Comparison of ENCODE assay signal across 1 cellular context in genomic region chr3:53347261-53348064, GRCh38.
TF ChIP-seq lines count a peak whose summit lies in the region.

TSS of gene DCP1A (minus strand) at chr3:53347543. CDS start at chr3:53347517, 26 bp downstream.

TF ChIP-seq in K562, 482 proteins besides CTCF, POLR2A, EP300 and RAD21 (continued from another document and continues in another):
- TF ChIP-seq ELK3 (CRISPR knock-in tag; IDR thresholded peaks at IDR 0.05), result no peak
- TF ChIP-seq ADNP (tag; IDR thresholded peaks at IDR 0.05), result no peak
- no peak for TF ChIP-seq GATA2 (CRISPR knock-in tag; IDR thresholded peaks at IDR 0.05)
- TF ChIP-seq MIER1 (IDR thresholded peaks at IDR 0.05; ENCODE audit: low read depth), result no peak; the same call in 1 of the 2 replicates
- TF ChIP-seq KHSRP (IDR thresholded peaks at IDR 0.05), result no peak
- TF ChIP-seq SAP30 (IDR thresholded peaks at IDR 0.05; ENCODE audit: borderline replicate concordance, insufficient read depth, low read depth, low read length, poor library complexity, severe bottlenecking), result no peak
- TF ChIP-seq KAT2B (IDR thresholded peaks at IDR 0.05; ENCODE audit: low read depth, low read length), result no peak
- peak; percentile 49 for TF ChIP-seq MEIS2 (IDR thresholded peaks at IDR 0.05; ENCODE audit: partially characterized antibody)
- TF ChIP-seq ZNF311 (CRISPR knock-in tag; IDR thresholded peaks at IDR 0.05), result no peak
- peak; percentile 72; the same call in 1 of the 2 replicates for TF ChIP-seq LCOR (CRISPR knock-in tag; IDR thresholded peaks at IDR 0.05)
- TF ChIP-seq POLR3A (IDR thresholded peaks at IDR 0.05; ENCODE audit: borderline replicate concordance, extremely low read depth, insufficient read depth, insufficient read length), result no peak
- no peak for TF ChIP-seq CCAR2 (IDR thresholded peaks at IDR 0.05; ENCODE audit: low read depth, low read length)
- TF ChIP-seq KLF6 (CRISPR knock-in tag; IDR thresholded peaks at IDR 0.05; ENCODE audit: borderline replicate concordance), result peak; percentile 71; the same call in 1 of the 2 replicates
- no peak for TF ChIP-seq ERF (CRISPR knock-in tag; IDR thresholded peaks at IDR 0.05)
- no peak for TF ChIP-seq PHB2 (IDR thresholded peaks at IDR 0.05; ENCODE audit: low read depth)
- peak in 1 of 2 experiments; percentile 96; a peak in 2 of 4 replicates for TF ChIP-seq BCLAF1 (IDR thresholded peaks at IDR 0.05; ENCODE audit: borderline replicate concordance in 1 of 2, control insufficient read depth in 1 of 2, low read depth in 2 of 2, low read length in 1 of 2)
- TF ChIP-seq CHAMP1 (IDR thresholded peaks at IDR 0.05), result peak; percentile 85
- no peak for TF ChIP-seq RFX7 (CRISPR knock-in tag; IDR thresholded peaks at IDR 0.05)
- TF ChIP-seq CREM (IDR thresholded peaks at IDR 0.05; ENCODE audit: low read depth), result peak; percentile 97
- TF ChIP-seq NCOA2 (IDR thresholded peaks at IDR 0.05; ENCODE audit: partially characterized antibody in 2 of 2), result no peak
- no peak for TF ChIP-seq ZNF699 (CRISPR knock-in tag; IDR thresholded peaks at IDR 0.05; ENCODE audit: insufficient replicate concordance)
- no peak for TF ChIP-seq NFIX (CRISPR knock-in tag; IDR thresholded peaks at IDR 0.05; ENCODE audit: low read depth)
- TF ChIP-seq FOXM1 (IDR thresholded peaks at IDR 0.05; ENCODE audit: low read depth), result no peak; the same call in 1 of the 2 replicates
- TF ChIP-seq FOXM1 (CRISPR knock-in tag; IDR thresholded peaks at IDR 0.05; ENCODE audit: low read depth), result no peak
- no peak for TF ChIP-seq MBD1 (CRISPR knock-in tag; IDR thresholded peaks at IDR 0.05)
- no peak for TF ChIP-seq RERE (CRISPR knock-in tag; IDR thresholded peaks at IDR 0.05; ENCODE audit: borderline replicate concordance)
- no peak for TF ChIP-seq ZNF347 (CRISPR knock-in tag; IDR thresholded peaks at IDR 0.05; ENCODE audit: low read depth)
- no peak for TF ChIP-seq ZBTB34 (CRISPR knock-in tag; IDR thresholded peaks at IDR 0.05)
- TF ChIP-seq ZFPM2 (CRISPR knock-in tag; IDR thresholded peaks at IDR 0.05), result no peak
- TF ChIP-seq ARHGAP35 (IDR thresholded peaks at IDR 0.05; ENCODE audit: partially characterized antibody), result no peak
- TF ChIP-seq DLX4 (CRISPR knock-in tag; IDR thresholded peaks at IDR 0.05), result no peak
- no peak for TF ChIP-seq HDGF (IDR thresholded peaks at IDR 0.05)
- no peak for TF ChIP-seq EHMT2 (IDR thresholded peaks at IDR 0.05)
- TF ChIP-seq ATF3 (IDR thresholded peaks at IDR 0.05), result no peak; the same call in 1 of the 2 replicates
- 0 out of 2 replicates have a peak, but pooled peaks have one; percentile 12 for TF ChIP-seq ATF3 (CRISPR knock-in tag; conservative IDR thresholded peaks at IDR 0.05)
- peak; percentile 66 for TF ChIP-seq L3MBTL2 (IDR thresholded peaks at IDR 0.05)
- no peak for TF ChIP-seq WHSC1 (IDR thresholded peaks at IDR 0.05; ENCODE audit: low read length)
- peak; percentile 77 for TF ChIP-seq SMAD4 (CRISPR knock-in tag; conservative IDR thresholded peaks at IDR 0.05)
- TF ChIP-seq KDM5B (IDR thresholded peaks at IDR 0.05; ENCODE audit: insufficient replicate concordance, low read depth, low read length), result peak; percentile 93
- TF ChIP-seq VEZF1 (CRISPR knock-in tag; IDR thresholded peaks at IDR 0.05), result peak; percentile 70
- TF ChIP-seq TBP (optimal IDR thresholded peaks at IDR 0.05; ENCODE audit: low read depth, low read length), result peak; percentile 91
- TF ChIP-seq NUFIP1 (IDR thresholded peaks at IDR 0.05; ENCODE audit: partially characterized antibody), result no peak
- no peak for TF ChIP-seq KLF16 (IDR thresholded peaks at IDR 0.05)
